In genomic region chr5:79641414-79641813, GRCh38 we compare ENCODE assay signal across 1 cellular context.
TF ChIP-seq lines count a peak whose summit lies in the region.

No MANE protein-coding gene starts in this region.

TF ChIP-seq in K562, 482 proteins besides CTCF, POLR2A, EP300 and RAD21 (continued from another document):
- TF ChIP-seq HMBOX1 (IDR thresholded peaks at IDR 0.05) (no peak), MAFG (tag; conservative IDR thresholded peaks at IDR 0.05) (peak; percentile 41; the same call in 1 of the 2 replicates), SIX5 (IDR thresholded peaks at IDR 0.05; ENCODE audit: borderline replicate concordance in 1 of 2, insufficient read depth in 1 of 2, low read depth in 1 of 2, low read length in 2 of 2) (no peak), ZNF436 (CRISPR knock-in tag; IDR thresholded peaks at IDR 0.05) (no peak), PKNOX1 (IDR thresholded peaks at IDR 0.05) (no peak), THAP7 (CRISPR knock-in tag; IDR thresholded peaks at IDR 0.05) (no peak), NFIX (CRISPR knock-in tag; IDR thresholded peaks at IDR 0.05; ENCODE audit: low read depth) (no peak), MEF2D (tag; conservative IDR thresholded peaks at IDR 0.05; ENCODE audit: low read depth) (no peak), CTCFL (IDR thresholded peaks at IDR 0.05; ENCODE audit: borderline replicate concordance, insufficient read depth, low read depth, low read length, poor library complexity, severe bottlenecking) (no peak), CEBPB (tag; IDR thresholded peaks at IDR 0.05) (0 out of 2 replicates have a peak, but pooled peaks have one; percentile 12), CHD4 (IDR thresholded peaks at IDR 0.05; ENCODE audit: insufficient read depth, insufficient replicate concordance, low read depth, low read length, poor library complexity, severe bottlenecking) (no peak), SNRNP70 (optimal IDR thresholded peaks at IDR 0.05; ENCODE audit: low read depth, low read length) (no peak), MCM7 (IDR thresholded peaks at IDR 0.05) (no peak), C11orf30 (IDR thresholded peaks at IDR 0.05; ENCODE audit: low read depth) (peak; percentile 57; the same call in 1 of the 2 replicates), ATF4 (CRISPR knock-in tag; IDR thresholded peaks at IDR 0.05) (no peak), ZFP91 (CRISPR knock-in tag; IDR thresholded peaks at IDR 0.05) (no peak), MAFF (IDR thresholded peaks at IDR 0.05; ENCODE audit: low read length) (no peak), ZBED1 (IDR thresholded peaks at IDR 0.05) (no peak), GMEB1 (CRISPR knock-in tag; IDR thresholded peaks at IDR 0.05) (no peak)
